Comparison of ENCODE assay signal across 8 cellular contexts in genomic region chr19:45640849-45641273, GRCh38. TPM values are rescaled to one million over a fixed set of nuclear protein-coding genes. Genes with fewer than 3 reads are reported as not detected.
DNase-seq lines count a peak whose midpoint lies in the region; ATAC-seq, FAIRE-seq and TF ChIP-seq lines count a peak whose summit lies in the region.

No MANE protein-coding gene starts in this region.

- H3K4me1 ChIP-seq in Karpas-422 (ENCODE audit: low read length) (peaks cover 56% of the 10 kb centered on the region), astrocyte (ENCODE audit: insufficient read depth, low read length) (peaks cover 36% of the 10 kb centered on the region), mononuclear cell (ENCODE audit: insufficient read depth, low read length) (peaks cover 57% of the 10 kb centered on the region)

- DNase-seq in Karpas-422 (no peak), astrocyte (ENCODE audit: low read depth) (no peak), anterior cingulate cortex (lab: John Stamatoyannopoulos, UW) (no peak), amniotic stem cell (lab: John Stamatoyannopoulos, UW) (no peak)

- H3K36me3 Mint-ChIP-seq in astrocyte (ENCODE audit: low read depth, unreplicated experiment): peaks cover 4% of the 10 kb centered on the region

- no peaks in the 10 kb centered on the region for H4K20me1 ChIP-seq in Karpas-422 (ENCODE audit: insufficient read depth, low read depth, low read length)
- H4K20me1 ChIP-seq in astrocyte (ENCODE audit: insufficient read depth, low read length): no peaks in the 10 kb centered on the region

- no peaks in the 10 kb centered on the region for H3K9me3 ChIP-seq in Karpas-422 (ENCODE audit: low read length)
- H3K9me3 ChIP-seq in astrocyte (ENCODE audit: insufficient read depth, low read depth, low read length): no peaks in the 10 kb centered on the region
- H3K9me3 ChIP-seq in mononuclear cell (ENCODE audit: low read depth, low read length): no peaks in the 10 kb centered on the region

- TF ChIP-seq CTCF in 22Rv1 (IDR thresholded peaks at IDR 0.05) (no peak), astrocyte (IDR thresholded peaks at IDR 0.05; ENCODE audit: insufficient read depth, low read depth, low read length) (no peak)

- H2AFZ ChIP-seq in Karpas-422 (ENCODE audit: low read length) (peak overlapping the region; percentile 47; the same call in 1 of the 2 replicates), astrocyte (ENCODE audit: low read depth, low read length) (peak overlapping the region; percentile 77)

- ATAC-seq in GM21529 (IDR thresholded peaks at IDR 0.05; ENCODE audit: unreplicated experiment) (no peak), HG02759 (IDR thresholded peaks at IDR 0.05; ENCODE audit: unreplicated experiment) (no peak)

- H3K27ac Mint-ChIP-seq in astrocyte (ENCODE audit: unreplicated experiment): peak overlapping the region; percentile 94

- H3K4me2 ChIP-seq in Karpas-422 (ENCODE audit: low read depth, low read length, poor library complexity, severe bottlenecking) (peak overlapping the region; percentile 76), astrocyte (ENCODE audit: low read length) (peak overlapping the region; percentile 72)

- no peak for FAIRE-seq in astrocyte (lab: Jason Lieb, UNC)

- no peaks in the 10 kb centered on the region for H3K9me2 ChIP-seq in Karpas-422 (replicated peaks; ENCODE audit: insufficient read depth, low read length)

- no peaks in the 10 kb centered on the region for H3K27me3 Mint-ChIP-seq in astrocyte (ENCODE audit: low read depth, unreplicated experiment)

- H3K4me3 Mint-ChIP-seq in astrocyte (ENCODE audit: unreplicated experiment): peak overlapping the region; percentile 80

- H3K9ac ChIP-seq in Karpas-422 (ENCODE audit: low read length): no peak overlapping the region
- H3K9ac ChIP-seq in astrocyte (ENCODE audit: low read length): no peak overlapping the region

- peaks cover 15% of the 10 kb centered on the region for H3K4me1 Mint-ChIP-seq in astrocyte (ENCODE audit: low read depth, unreplicated experiment)

- peak overlapping the region; percentile 72; the same call in 1 of the 2 replicates for H3K4me3 ChIP-seq in Karpas-422 (ENCODE audit: low read length)
- peak overlapping the region; percentile 35 for H3K4me3 ChIP-seq in astrocyte (ENCODE audit: insufficient read depth, low read depth, low read length)
- peak overlapping the region; percentile 35 for H3K4me3 ChIP-seq in mononuclear cell (ENCODE audit: low read length)

- H3K9me3 Mint-ChIP-seq in astrocyte (ENCODE audit: unreplicated experiment): peaks cover 2% of the 10 kb centered on the region

- H3K27ac ChIP-seq in 22Rv1: peak overlapping the region; percentile 92
- H3K27ac ChIP-seq in Karpas-422 (ENCODE audit: low read length): no peak overlapping the region
- no peak overlapping the region for H3K27ac ChIP-seq in astrocyte (ENCODE audit: low read depth, low read length)

- H3K79me2 ChIP-seq in Karpas-422 (ENCODE audit: low read length): peaks cover 17% of the 10 kb centered on the region
- peaks cover 8% of the 10 kb centered on the region for H3K79me2 ChIP-seq in astrocyte (ENCODE audit: insufficient read depth, low read length)

- H3K27me3 ChIP-seq in Karpas-422 (ENCODE audit: low read length): no peaks in the 10 kb centered on the region
- H3K27me3 ChIP-seq in astrocyte (ENCODE audit: insufficient read depth, low read length): no peaks in the 10 kb centered on the region
- H3K27me3 ChIP-seq in mononuclear cell (ENCODE audit: insufficient read depth, low read length): peaks cover 10% of the 10 kb centered on the region

- H3K36me3 ChIP-seq in Karpas-422 (ENCODE audit: insufficient read depth, low read length): no peaks in the 10 kb centered on the region
- no peaks in the 10 kb centered on the region for H3K36me3 ChIP-seq in astrocyte (ENCODE audit: insufficient read depth, low read length)

RNA-seq across cellular contexts. Expression of gene EML2, which starts 1.7 kb away (rescaled TPM):
- total RNA-seq in Karpas-422 (2014; rRNA removed; shearing (Covaris generic); ENCODE audit: low replicate concordance): 40.3 and 86.4 TPM in 2 replicates
- 24.6 and 27.8 TPM in 2 replicates for total RNA-seq in astrocyte
- total RNA-seq in mononuclear cell: 13.9 TPM

RNA-seq across cellular contexts. Expression of gene GIPR, which starts 27.2 kb away (rescaled TPM):
- 3.9 and 6.1 TPM in 2 replicates for total RNA-seq in Karpas-422 (2014; rRNA removed; shearing (Covaris generic); ENCODE audit: low replicate concordance)
- total RNA-seq in astrocyte (4.4 and 4.6 TPM in 2 replicates), mononuclear cell (1.2 TPM)

RNA-seq across cellular contexts. Expression of gene GPR4, which starts 38.8 kb away (rescaled TPM):
- 0.26 and 0.83 TPM in 2 replicates for total RNA-seq in Karpas-422 (2014; rRNA removed; shearing (Covaris generic); ENCODE audit: low replicate concordance)
- 0.14 and 0.30 TPM in 2 replicates for total RNA-seq in astrocyte
- total RNA-seq in mononuclear cell: not detected

RNA-seq across cellular contexts. Expression of gene SNRPD2, which starts 50.9 kb away (rescaled TPM):
- total RNA-seq in Karpas-422 (2014; rRNA removed; shearing (Covaris generic); ENCODE audit: low replicate concordance): 540 and 645 TPM in 2 replicates
- 416 and 459 TPM in 2 replicates for total RNA-seq in astrocyte
- 158 TPM for total RNA-seq in mononuclear cell

RNA-seq across cellular contexts. Expression of gene QPCTL, which starts 51.6 kb away (rescaled TPM):
- 21.4 and 30.3 TPM in 2 replicates for total RNA-seq in Karpas-422 (2014; rRNA removed; shearing (Covaris generic); ENCODE audit: low replicate concordance)
- total RNA-seq in astrocyte (21.8 and 23.4 TPM in 2 replicates), mononuclear cell (2.5 TPM)
